Comparison of ENCODE assay signal across 10 cellular contexts in the genomic region with DNA sequence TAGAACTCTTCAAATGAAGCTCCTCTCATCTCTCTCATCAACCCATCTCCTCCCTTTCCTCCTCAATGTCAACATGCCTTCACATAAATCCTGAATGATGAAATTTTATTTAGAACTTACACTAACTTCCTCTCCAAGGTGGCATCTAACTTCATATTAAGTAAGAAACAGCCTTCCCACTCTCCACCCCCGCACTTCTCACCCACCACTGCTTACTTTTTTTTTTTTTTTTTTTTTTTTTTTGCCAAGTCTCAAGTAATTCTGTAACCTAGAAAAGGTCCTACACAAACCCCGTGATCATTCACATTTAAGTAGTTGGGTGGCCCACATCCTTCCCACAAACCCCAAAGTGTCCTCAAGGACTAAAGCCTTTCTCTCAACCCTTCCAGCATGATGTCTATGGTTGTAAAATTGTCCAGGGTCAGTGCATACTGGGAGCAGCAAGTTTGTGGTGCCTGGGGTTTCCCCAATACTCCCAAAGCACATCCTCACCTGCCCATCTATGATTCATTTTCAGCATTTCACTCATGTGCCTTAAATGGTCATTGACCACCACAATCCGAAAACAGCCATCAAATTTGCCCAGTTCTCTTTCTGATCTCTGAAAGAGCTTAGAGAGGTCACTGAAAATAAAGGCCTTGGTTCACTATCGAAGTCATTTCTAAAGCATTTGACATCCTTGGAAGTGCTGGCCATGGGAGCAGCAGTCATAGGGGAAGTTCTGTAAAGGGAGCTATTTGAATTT. TPM values are rescaled to one million over a fixed set of nuclear protein-coding genes. Genes with fewer than 3 reads are reported as not detected.
DNase-seq lines count a peak whose midpoint lies in the region; ATAC-seq and TF ChIP-seq lines count a peak whose summit lies in the region.
"Had no signal": no experiment of that assay in that cellular context is flagged by ENCODE, and none has a peak within 500 bp of the region (broad histone marks: within the 10 kb centered on the region; RNA-seq: fewer than 3 reads in every experiment).

No MANE protein-coding gene starts in this region.

- H3K27ac Mint-ChIP-seq in activated naive CD8-positive, alpha-beta T cell treated with anti-CD3 and anti-CD28 coated beads, Interleukin-2, amount 50 U/mL, for 24 hours = peak overlapping the region; percentile 88
- no peak overlapping the region for H3K27ac Mint-ChIP-seq in endothelial cell (ENCODE audit: unreplicated experiment)

- H3K27me3 Mint-ChIP-seq in activated naive CD8-positive, alpha-beta T cell treated with anti-CD3 and anti-CD28 coated beads, Interleukin-2, amount 50 U/mL, for 24 hours = no peaks in the 10 kb centered on the region
- no peaks in the 10 kb centered on the region for H3K27me3 Mint-ChIP-seq in endothelial cell (ENCODE audit: unreplicated experiment)

- no peaks in the 10 kb centered on the region for H3K9me3 Mint-ChIP-seq in activated naive CD8-positive, alpha-beta T cell treated with anti-CD3 and anti-CD28 coated beads, Interleukin-2, amount 50 U/mL, for 24 hours
- H3K9me3 Mint-ChIP-seq in endothelial cell (ENCODE audit: unreplicated experiment) = no peaks in the 10 kb centered on the region

- peaks cover 41% of the 10 kb centered on the region for H3K4me1 Mint-ChIP-seq in activated naive CD8-positive, alpha-beta T cell treated with anti-CD3 and anti-CD28 coated beads, Interleukin-2, amount 50 U/mL, for 24 hours
- no peaks in the 10 kb centered on the region for H3K4me1 Mint-ChIP-seq in endothelial cell (ENCODE audit: unreplicated experiment)

- no peak for TF ChIP-seq CTCF in endothelial cell (IDR thresholded peaks at IDR 0.05; ENCODE audit: unreplicated experiment)

- H3K4me3 Mint-ChIP-seq in activated naive CD8-positive, alpha-beta T cell treated with anti-CD3 and anti-CD28 coated beads, Interleukin-2, amount 50 U/mL, for 24 hours = peak overlapping the region; percentile 39
- no peak overlapping the region for H3K4me3 Mint-ChIP-seq in endothelial cell (ENCODE audit: unreplicated experiment)

- peak; percentile 25 for ATAC-seq in GM18520 (IDR thresholded peaks at IDR 0.05; ENCODE audit: unreplicated experiment)
- peak; percentile 19 for ATAC-seq in GM21526 (IDR thresholded peaks at IDR 0.05; ENCODE audit: low FRiP score, unreplicated experiment)
- peak; percentile 49 for ATAC-seq in HG03442 (IDR thresholded peaks at IDR 0.05; ENCODE audit: unreplicated experiment)
- ATAC-seq in activated naive CD8-positive, alpha-beta T cell treated with anti-CD3 and anti-CD28 coated beads, Interleukin-2, amount 50 U/mL, for 24 hours = peak; percentile 48

- H3K36me3 Mint-ChIP-seq in activated naive CD8-positive, alpha-beta T cell treated with anti-CD3 and anti-CD28 coated beads, Interleukin-2, amount 50 U/mL, for 24 hours (ENCODE audit: low read depth) = no peaks in the 10 kb centered on the region
- H3K36me3 Mint-ChIP-seq in endothelial cell (ENCODE audit: low read depth, unreplicated experiment) = no peaks in the 10 kb centered on the region

- intact Hi-C loops in posterior cingulate gyrus (cut with DNase I) = loop anchor here (5.0 kb wide), 1 partner anchor 155 kb away; no protein-coding TSS in a partner anchor

- DNase-seq in activated naive CD8-positive, alpha-beta T cell treated with anti-CD3 and anti-CD28 coated beads, Interleukin-2, amount 50 U/mL, for 24 hours = no peak
- DNase-seq in HuH-7.5 (ENCODE audit: low spot score) (no peak), germinal center (ENCODE audit: low spot score) (no peak), posterior cingulate gyrus (no peak), endothelial cell (ENCODE audit: low spot score) (no peak)
- DNase-seq: aorta had no signal

RNA-seq across cellular contexts. Expression of gene CD86, which starts 47.2 kb away (rescaled TPM):
- not detected for total RNA-seq in endothelial cell (ENCODE audit: unreplicated experiment)
- total RNA-seq: fibroblast of villous mesenchyme had no signal
